In genomic region chr16:27216297-27216885, GRCh38 we compare ENCODE assay signal across 17 cellular contexts. TPM values are rescaled to one million over a fixed set of nuclear protein-coding genes. Genes with fewer than 3 reads are reported as not detected.
DNase-seq lines count a peak whose midpoint lies in the region; ATAC-seq and TF ChIP-seq lines count a peak whose summit lies in the region.
"Had no signal": no experiment of that assay in that cellular context is flagged by ENCODE, and none has a peak within 500 bp of the region (broad histone marks: within the 10 kb centered on the region; RNA-seq: fewer than 3 reads in every experiment).

No MANE protein-coding gene starts in this region.

- H3K79me1 ChIP-seq in mesenchymal stem cell (replicated peaks; ENCODE audit: low read length, poor library complexity, severe bottlenecking), result peaks cover 1% of the 10 kb centered on the region

- no peaks in the 10 kb centered on the region for H3K9me3 Mint-ChIP-seq in stimulated activated effector memory CD8-positive, alpha-beta T cell treated with anti-CD3 and anti-CD28 coated beads, Interleukin-12 subunit alpha, Interleukin-12 subunit beta, amount 100 ng/mL, for 72 hours
- H3K9me3 Mint-ChIP-seq: CD8-positive, alpha-beta T cell; GM23338 had no signal

- H3K4me1 ChIP-seq in left ventricle myocardium inferior (peaks cover 4% of the 10 kb centered on the region), ascending aorta (no peaks in the 10 kb centered on the region), mesenchymal stem cell (ENCODE audit: control insufficient read depth, insufficient read depth, low read depth, low read length) (no peaks in the 10 kb centered on the region)

- no peak overlapping the region for H3K18ac ChIP-seq in mesenchymal stem cell (ENCODE audit: low read depth in 1 of 2, low read length in 2 of 2)

- no peak overlapping the region for H4K91ac ChIP-seq in mesenchymal stem cell (ENCODE audit: low read length)

- WGBS in mesenchymal stem cell, result 96% methylated on average over 16 of the region's 16 CpGs

- no peak overlapping the region for H2BK12ac ChIP-seq in mesenchymal stem cell (ENCODE audit: low read length in 2 of 2)

- no peak overlapping the region for H2BK120ac ChIP-seq in mesenchymal stem cell (ENCODE audit: low read depth, low read length)

- H3K27ac ChIP-seq in left ventricle myocardium inferior (replicated peaks) (peak overlapping the region; percentile 31), ascending aorta (peak overlapping the region; percentile 49 to 61), mesenchymal stem cell (ENCODE audit: low read length, poor library complexity, severe bottlenecking) (no peak overlapping the region)

- no peak for TF ChIP-seq CTCF in left ventricle myocardium inferior (IDR thresholded peaks at IDR 0.05; ENCODE audit: borderline replicate concordance)
- no peak for TF ChIP-seq CTCF in ascending aorta (IDR thresholded peaks at IDR 0.05)

- H2AFZ ChIP-seq in mesenchymal stem cell (ENCODE audit: low read depth, low read length), result no peak overlapping the region
- H2AFZ ChIP-seq: GM23338 had no signal

- H3K4me2 ChIP-seq in mesenchymal stem cell (ENCODE audit: low read length, poor library complexity, severe bottlenecking), result no peak overlapping the region
- H3K4me2 ChIP-seq: BLaER1 treated with 17β-estradiol and CSF1 and Interleukin-3, amounts not matched to agents 10 nM and 100 nM; GM23338 had no signal

- H3K27me3 ChIP-seq in left ventricle myocardium inferior (ENCODE audit: low read depth) (no peaks in the 10 kb centered on the region), ascending aorta (no peaks in the 10 kb centered on the region), mesenchymal stem cell (ENCODE audit: control insufficient read depth in 1 of 2, insufficient read depth in 1 of 2, low read length in 2 of 2) (no peaks in the 10 kb centered on the region)

- H3K36me3 ChIP-seq in left ventricle myocardium inferior (peaks cover 34% of the 10 kb centered on the region), ascending aorta (peaks cover 5 to 8% of the 10 kb centered on the region in 2 donors), mesenchymal stem cell (ENCODE audit: control insufficient read depth in 1 of 2, insufficient read depth in 2 of 2, low read depth in 1 of 2, low read length in 2 of 2) (peaks cover 2 to 60% of the 10 kb centered on the region in 2 experiments)

- no peak overlapping the region for H3K9ac ChIP-seq in mesenchymal stem cell (ENCODE audit: low read length)
- H3K9ac ChIP-seq: BLaER1 treated with 17β-estradiol and CSF1 and Interleukin-3, amounts not matched to agents 10 nM and 100 nM had no signal

- peaks cover 5% of the 10 kb centered on the region for H3K36me3 Mint-ChIP-seq in stimulated activated effector memory CD8-positive, alpha-beta T cell treated with anti-CD3 and anti-CD28 coated beads, Interleukin-12 subunit alpha, Interleukin-12 subunit beta, amount 100 ng/mL, for 72 hours

- H3K27ac Mint-ChIP-seq in stimulated activated effector memory CD8-positive, alpha-beta T cell treated with anti-CD3 and anti-CD28 coated beads, Interleukin-12 subunit alpha, Interleukin-12 subunit beta, amount 100 ng/mL, for 72 hours, result peak overlapping the region; percentile 7
- H3K27ac Mint-ChIP-seq: CD8-positive, alpha-beta T cell had no signal

- no peaks in the 10 kb centered on the region for H3K4me1 Mint-ChIP-seq in stimulated activated effector memory CD8-positive, alpha-beta T cell treated with anti-CD3 and anti-CD28 coated beads, Interleukin-12 subunit alpha, Interleukin-12 subunit beta, amount 100 ng/mL, for 72 hours
- H3K4me1 Mint-ChIP-seq: GM23338 had no signal

- DNase-seq in left ventricle myocardium inferior (no peak), Right ventricle myocardium superior (no peak), ascending aorta (ENCODE audit: low spot score in 2 of 2) (no peak), left lobe of liver (ENCODE audit: low spot score) (no peak), mesenchymal stem cell (no peak), T-helper 1 cell (no peak), NCI-H82 (lab: John Stamatoyannopoulos, UW) (no peak)
- no peak for DNase-seq in stimulated activated effector memory CD8-positive, alpha-beta T cell treated with anti-CD3 and anti-CD28 coated beads, Interleukin-12 subunit alpha, Interleukin-12 subunit beta, amount 100 ng/mL, for 72 hours (ENCODE audit: low spot score in 2 of 2)
- DNase-seq: CD8-positive, alpha-beta T cell; DMS53; KG1; NCI-H1694 treated with DMSO at 0.1 percent for 48 hours; OCI-M1; SHP77 had no signal

- no peak overlapping the region for H2AK5ac ChIP-seq in mesenchymal stem cell (ENCODE audit: low read length, severe bottlenecking)

- H3K9me3 ChIP-seq in left ventricle myocardium inferior (replicated peaks) (no peaks in the 10 kb centered on the region), ascending aorta (no peaks in the 10 kb centered on the region), mesenchymal stem cell (ENCODE audit: control insufficient read depth, low read length) (no peaks in the 10 kb centered on the region)
- H3K9me3 ChIP-seq: BLaER1 treated with 17β-estradiol and CSF1 and Interleukin-3, amounts not matched to agents 10 nM and 100 nM had no signal

- H3K4ac ChIP-seq in mesenchymal stem cell (ENCODE audit: low read depth in 1 of 2, low read length in 2 of 2), result no peak overlapping the region

- H3K23ac ChIP-seq in mesenchymal stem cell (ENCODE audit: low read length in 2 of 2), result no peak overlapping the region

- H3K14ac ChIP-seq in mesenchymal stem cell (ENCODE audit: low read length in 2 of 2), result no peak overlapping the region

- no peak overlapping the region for H4K8ac ChIP-seq in mesenchymal stem cell (ENCODE audit: low read length)

- H3K4me3 Mint-ChIP-seq in stimulated activated effector memory CD8-positive, alpha-beta T cell treated with anti-CD3 and anti-CD28 coated beads, Interleukin-12 subunit alpha, Interleukin-12 subunit beta, amount 100 ng/mL, for 72 hours, result no peak overlapping the region
- H3K4me3 Mint-ChIP-seq: CD8-positive, alpha-beta T cell; GM23338 had no signal

- no peak overlapping the region for H2BK5ac ChIP-seq in mesenchymal stem cell (ENCODE audit: low read depth, low read length, poor library complexity, severe bottlenecking)

- ATAC-seq in Right ventricle myocardium superior (ENCODE audit: poor library complexity) (no peak), left lobe of liver (peak; percentile 7)
- ATAC-seq in stimulated activated effector memory CD8-positive, alpha-beta T cell treated with anti-CD3 and anti-CD28 coated beads, Interleukin-12 subunit alpha, Interleukin-12 subunit beta, amount 100 ng/mL, for 72 hours, result no peak
- ATAC-seq: CD8-positive, alpha-beta T cell; GM12878 had no signal

- intact Hi-C loops in left ventricle myocardium inferior (cut with micrococcal nuclease), result no loop called here
- intact Hi-C loops in Right ventricle myocardium superior (cut with DNase I), result no loop called here
- intact Hi-C loops in ascending aorta (cut with DNase I), result no loop called here

- H2BK15ac ChIP-seq in mesenchymal stem cell (ENCODE audit: low read depth, poor library complexity, severe bottlenecking), result no peak overlapping the region

- H3K4me3 ChIP-seq in left ventricle myocardium inferior, result no peak overlapping the region
- no peak overlapping the region for H3K4me3 ChIP-seq in ascending aorta
- H3K4me3 ChIP-seq in mesenchymal stem cell (ENCODE audit: insufficient read depth in 1 of 2, low read depth in 1 of 2, low read length in 2 of 2), result no peak overlapping the region
- H3K4me3 ChIP-seq: BLaER1 treated with 17β-estradiol and CSF1 and Interleukin-3, amounts not matched to agents 10 nM and 100 nM; GM12878; GM23338 had no signal

RNA-seq across cellular contexts. Expression of gene KDM8, which starts 13.1 kb away (rescaled TPM):
- total RNA-seq in left ventricle myocardium inferior (3.2 TPM), Right ventricle myocardium superior (2.9 TPM), ascending aorta (55.5 TPM), left lobe of liver (73.7 TPM)
- 1.9 TPM for polyA plus RNA-seq in mesenchymal stem cell (2013, experiment 1 of 2)
- 1.7 TPM for polyA plus RNA-seq in mesenchymal stem cell (2013, experiment 2 of 2)

RNA-seq across cellular contexts. Expression of gene NSMCE1, which starts 52.2 kb away (rescaled TPM):
- 38.6 TPM for total RNA-seq in left ventricle myocardium inferior
- 36.0 TPM for total RNA-seq in Right ventricle myocardium superior
- 6.8 TPM for total RNA-seq in ascending aorta
- total RNA-seq in left lobe of liver, result 27.9 TPM
- polyA plus RNA-seq in mesenchymal stem cell (2013, experiment 1 of 2), result 52.8 TPM
- polyA plus RNA-seq in mesenchymal stem cell (2013, experiment 2 of 2), result 54.6 TPM

Comparison
In these comparisons a context has a peak if more than half of its experiments do, and no peak if none do; other contexts are left out.
1. RNA of gene KDM8, which starts 13.1 kb away (total RNA-seq): 73.7 TPM in left lobe of liver (single experiment) and 55.5 TPM in ascending aorta (single experiment); 3.2 TPM in left ventricle myocardium inferior (single experiment) and 2.9 TPM in Right ventricle myocardium superior (single experiment); every median in the first group is over 10 times any median in the second.